8 cellular contexts compared by ENCODE assay signal in the genomic region with DNA sequence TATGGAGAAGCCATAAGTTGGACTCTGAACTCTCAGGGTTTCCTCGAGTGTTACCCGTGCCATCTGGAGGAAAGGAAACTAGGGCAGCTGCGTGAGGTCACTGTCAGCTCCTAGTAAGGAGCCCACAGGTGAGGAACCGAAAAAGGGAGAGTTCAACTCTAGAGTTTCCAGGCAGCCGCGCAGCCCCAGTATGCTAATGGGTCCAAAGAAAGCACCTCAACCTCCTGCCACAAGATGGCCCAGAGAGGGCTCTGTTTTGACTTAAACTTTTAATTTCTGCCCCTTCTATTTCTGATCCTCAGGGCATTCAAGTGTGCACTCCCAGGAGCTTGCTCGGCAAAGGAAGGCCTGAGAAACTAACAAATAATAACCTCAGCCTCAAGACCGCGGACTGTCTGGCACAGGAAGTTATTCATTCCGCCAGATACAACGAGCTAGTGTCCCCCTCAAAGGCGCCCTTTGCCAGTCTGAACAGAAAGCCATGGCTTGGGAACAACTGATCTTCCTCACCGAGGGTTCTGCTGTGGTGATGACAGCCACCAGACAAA. TPM values are rescaled to one million over a fixed set of nuclear protein-coding genes. Genes with fewer than 3 reads are reported as not detected.
A peak's percentile ranks its signal among the peaks of the same experiment; 100 is the strongest.
DNase-seq lines count a peak whose midpoint lies in the region; ATAC-seq, FAIRE-seq and TF ChIP-seq lines count a peak whose summit lies in the region.

No MANE protein-coding gene starts in this region.

- intact Hi-C loops in activated CD8-positive, alpha-beta T cell treated with anti-CD3 and anti-CD28 coated beads for 36 hours (cut with micrococcal nuclease): no loop called here

- no peak overlapping the region for H4K91ac ChIP-seq in trophoblast cell (ENCODE audit: low read depth, low read length)

- no peaks in the 10 kb centered on the region for H3K79me1 ChIP-seq in trophoblast cell (ENCODE audit: low read length)

- no peak overlapping the region for H2BK5ac ChIP-seq in trophoblast cell (ENCODE audit: low read depth, low read length, poor library complexity)

- peaks cover 53% of the 10 kb centered on the region for H3K4me1 Mint-ChIP-seq in activated CD8-positive, alpha-beta T cell treated with anti-CD3 and anti-CD28 coated beads for 36 hours (ENCODE audit: low read depth)
- H3K4me1 Mint-ChIP-seq in stimulated activated memory B cell treated with anti-CD40 and anti-IgM and Interleukin-4, amounts not matched to agents 10 μg/mL and 1 μg/mL and 100 μg/mL, for 72 hours: peaks cover 43% of the 10 kb centered on the region

- no peaks in the 10 kb centered on the region for H3K9me3 Mint-ChIP-seq in activated CD8-positive, alpha-beta T cell treated with anti-CD3 and anti-CD28 coated beads for 36 hours
- no peaks in the 10 kb centered on the region for H3K9me3 Mint-ChIP-seq in stimulated activated memory B cell treated with anti-CD40 and anti-IgM and Interleukin-4, amounts not matched to agents 10 μg/mL and 1 μg/mL and 100 μg/mL, for 72 hours

- CTCF ChIA-PET in activated CD8-positive, alpha-beta T cell treated with anti-CD3 and anti-CD28 coated beads for 36 hours (lab: Charles Lee): interaction anchor here (0.9 to 5.8 kb wide), 3 partner anchors 13 to 178 kb away, joined by 3 to 37 read pairs (median 8); no protein-coding TSS in a partner anchor

- H4K8ac ChIP-seq in trophoblast cell (ENCODE audit: low read depth, low read length): no peak overlapping the region

- DNase-seq in DND-41 (no peak), hepatocyte (ENCODE audit: low spot score) (no peak), H54 (ENCODE audit: insufficient read length, low spot score) (no peak), trophoblast cell (no peak)
- peak; percentile 41 for DNase-seq in activated CD8-positive, alpha-beta T cell treated with anti-CD3 and anti-CD28 coated beads for 36 hours

- H4K20me1 ChIP-seq in DND-41 (ENCODE audit: insufficient read depth, low read length) (no peaks in the 10 kb centered on the region), hepatocyte (ENCODE audit: insufficient read depth, poor library complexity, severe bottlenecking) (peaks cover 11% of the 10 kb centered on the region)

- H3K14ac ChIP-seq in trophoblast cell (ENCODE audit: low read length): no peak overlapping the region

- H3K4me1 ChIP-seq in DND-41 (ENCODE audit: insufficient read depth, low read length) (peaks cover 14% of the 10 kb centered on the region), hepatocyte (ENCODE audit: insufficient read depth) (peaks cover 70% of the 10 kb centered on the region), trophoblast cell (ENCODE audit: control insufficient read depth in 1 of 2, insufficient read depth in 2 of 2, low read length in 2 of 2) (peaks cover 0 to 2% of the 10 kb centered on the region in 2 experiments)

- H3K36me3 ChIP-seq in DND-41 (ENCODE audit: insufficient read depth, low read length) (peaks cover 16% of the 10 kb centered on the region), hepatocyte (replicated peaks; ENCODE audit: insufficient read depth, low read depth) (no peaks in the 10 kb centered on the region), trophoblast cell (ENCODE audit: control insufficient read depth in 1 of 2, insufficient read depth in 2 of 2, low read length in 2 of 2) (peaks cover 3 to 5% of the 10 kb centered on the region in 2 experiments)

- no peak overlapping the region for H3K23ac ChIP-seq in trophoblast cell (ENCODE audit: low read length)

- peak overlapping the region; percentile 43 for H3K27ac Mint-ChIP-seq in activated CD8-positive, alpha-beta T cell treated with anti-CD3 and anti-CD28 coated beads for 36 hours
- H3K27ac Mint-ChIP-seq in stimulated activated memory B cell treated with anti-CD40 and anti-IgM and Interleukin-4, amounts not matched to agents 10 μg/mL and 1 μg/mL and 100 μg/mL, for 72 hours: peak overlapping the region; percentile 87

- H3K9ac ChIP-seq in DND-41 (ENCODE audit: low read depth, low read length) (no peak overlapping the region), trophoblast cell (ENCODE audit: low read length) (no peak overlapping the region)

- H3K4me2 ChIP-seq in DND-41 (ENCODE audit: insufficient read depth, low read length): no peak overlapping the region
- peak overlapping the region; percentile 63 for H3K4me2 ChIP-seq in hepatocyte
- no peak overlapping the region for H3K4me2 ChIP-seq in trophoblast cell (ENCODE audit: low read length)

- H4K12ac ChIP-seq in trophoblast cell (ENCODE audit: low read depth, low read length): no peak overlapping the region

- H2BK120ac ChIP-seq in trophoblast cell (ENCODE audit: insufficient read depth, low read length, poor library complexity): no peak overlapping the region

- no peaks in the 10 kb centered on the region for H3K27me3 ChIP-seq in DND-41 (ENCODE audit: insufficient read depth, low read length, poor library complexity)
- H3K27me3 ChIP-seq in hepatocyte: no peaks in the 10 kb centered on the region
- H3K27me3 ChIP-seq in trophoblast cell (ENCODE audit: insufficient read depth, low read length): no peaks in the 10 kb centered on the region

- no peak for TF ChIP-seq POLR2A in H54 (IDR thresholded peaks at IDR 0.05; ENCODE audit: low read depth, low read length)

- 83% methylated on average over 13 of the region's 13 CpGs for WGBS in hepatocyte (ENCODE audit: low lambda C conversion rate, missing lambda C conversion rate)
- WGBS in trophoblast cell (ENCODE audit: extremely low coverage, insufficient coverage, insufficient read length): no CpG with 5 or more reads among the region's 13 CpGs

- no peaks in the 10 kb centered on the region for H3K9me2 ChIP-seq in hepatocyte (replicated peaks; ENCODE audit: insufficient read depth)

- POLR2A ChIA-PET in activated CD8-positive, alpha-beta T cell treated with anti-CD3 and anti-CD28 coated beads for 36 hours (lab: Charles Lee): interaction anchor here (1.0 kb wide), 1 partner anchor 11 kb away, joined by 3 read pairs; no protein-coding TSS in a partner anchor

- peak; percentile 51; the same call in 2 of the 3 replicates for ATAC-seq in DND-41 (ENCODE audit: insufficient read depth, low read depth)
- peak; percentile 91 for ATAC-seq in GM19395 (IDR thresholded peaks at IDR 0.05; ENCODE audit: unreplicated experiment)
- ATAC-seq in HG03432 (IDR thresholded peaks at IDR 0.05; ENCODE audit: unreplicated experiment): peak; percentile 88
- ATAC-seq in activated CD8-positive, alpha-beta T cell treated with anti-CD3 and anti-CD28 coated beads for 36 hours: peak; percentile 35
- peak; percentile 98 for ATAC-seq in stimulated activated memory B cell treated with anti-CD40 and anti-IgM and Interleukin-4, amounts not matched to agents 10 μg/mL and 1 μg/mL and 100 μg/mL, for 72 hours

- H3K4ac ChIP-seq in trophoblast cell (ENCODE audit: low read depth, low read length): no peak overlapping the region

- H3K4me3 Mint-ChIP-seq in activated CD8-positive, alpha-beta T cell treated with anti-CD3 and anti-CD28 coated beads for 36 hours: peak overlapping the region; percentile 15
- peak overlapping the region; percentile 63 for H3K4me3 Mint-ChIP-seq in stimulated activated memory B cell treated with anti-CD40 and anti-IgM and Interleukin-4, amounts not matched to agents 10 μg/mL and 1 μg/mL and 100 μg/mL, for 72 hours

- no peak overlapping the region for H2AFZ ChIP-seq in DND-41 (ENCODE audit: low read depth, low read length)
- no peak overlapping the region for H2AFZ ChIP-seq in hepatocyte
- no peak overlapping the region for H2AFZ ChIP-seq in trophoblast cell (ENCODE audit: insufficient read depth, low read length, poor library complexity)

- H3K79me2 ChIP-seq in DND-41 (ENCODE audit: insufficient read depth, low read length) (peaks cover 27% of the 10 kb centered on the region), hepatocyte (peaks cover 89% of the 10 kb centered on the region), trophoblast cell (ENCODE audit: control insufficient read depth, insufficient read depth, low read length, poor library complexity) (no peaks in the 10 kb centered on the region)

- no peak overlapping the region for H2BK12ac ChIP-seq in trophoblast cell (ENCODE audit: low read length)

- no peaks in the 10 kb centered on the region for H3K27me3 Mint-ChIP-seq in activated CD8-positive, alpha-beta T cell treated with anti-CD3 and anti-CD28 coated beads for 36 hours
- H3K27me3 Mint-ChIP-seq in stimulated activated memory B cell treated with anti-CD40 and anti-IgM and Interleukin-4, amounts not matched to agents 10 μg/mL and 1 μg/mL and 100 μg/mL, for 72 hours: no peaks in the 10 kb centered on the region

- H3K4me3 ChIP-seq in DND-41 (ENCODE audit: low read depth in 1 of 2, low read length in 2 of 2): no peak overlapping the region
- H3K4me3 ChIP-seq in hepatocyte: no peak overlapping the region
- no peak overlapping the region for H3K4me3 ChIP-seq in trophoblast cell (ENCODE audit: low read depth, low read length)

- no peak overlapping the region for H3K27ac ChIP-seq in DND-41 (ENCODE audit: low read length)
- peak overlapping the region; percentile 74 for H3K27ac ChIP-seq in hepatocyte
- H3K27ac ChIP-seq in trophoblast cell (ENCODE audit: low read depth, low read length): no peak overlapping the region

- H3K9me3 ChIP-seq in DND-41 (ENCODE audit: insufficient read depth, low read length, severe bottlenecking) (no peaks in the 10 kb centered on the region), hepatocyte (ENCODE audit: low read depth) (no peaks in the 10 kb centered on the region), trophoblast cell (ENCODE audit: insufficient read depth, low read depth, low read length) (no peaks in the 10 kb centered on the region)

- no peak overlapping the region for H2AK5ac ChIP-seq in trophoblast cell (ENCODE audit: low read length)

- peaks cover 2% of the 10 kb centered on the region for H3K36me3 Mint-ChIP-seq in activated CD8-positive, alpha-beta T cell treated with anti-CD3 and anti-CD28 coated beads for 36 hours (ENCODE audit: low read depth)
- H3K36me3 Mint-ChIP-seq in stimulated activated memory B cell treated with anti-CD40 and anti-IgM and Interleukin-4, amounts not matched to agents 10 μg/mL and 1 μg/mL and 100 μg/mL, for 72 hours: peaks cover 4% of the 10 kb centered on the region

- FAIRE-seq in H54 (lab: Jason Lieb, UNC): no peak

- no peak for TF ChIP-seq CTCF in DND-41 (IDR thresholded peaks at IDR 0.05; ENCODE audit: borderline replicate concordance, extremely low read depth, low read length, poor library complexity, severe bottlenecking)
- no peak for TF ChIP-seq CTCF in activated CD8-positive, alpha-beta T cell treated with anti-CD3 and anti-CD28 coated beads for 36 hours (IDR thresholded peaks at IDR 0.05)
- no peak for TF ChIP-seq CTCF in hepatocyte (IDR thresholded peaks at IDR 0.05; ENCODE audit: poor library complexity)

- H3K18ac ChIP-seq in trophoblast cell (ENCODE audit: low read length): no peak overlapping the region

RNA-seq across cellular contexts. Expression of gene SCARB2, which starts 13.9 kb away (rescaled TPM):
- 1 to 10 TPM; 2.6 to 3.1 TPM for total RNA-seq in activated CD8-positive, alpha-beta T cell treated with anti-CD3 and anti-CD28 coated beads for 36 hours
- 244 and 246 TPM in 2 replicates for total RNA-seq in hepatocyte
- polyA plus RNA-seq in hepatocyte: 85.8 and 131 TPM in 2 replicates
- polyA plus RNA-seq in trophoblast cell (2013): 45.2 and 49.8 TPM in 2 replicates

RNA-seq across cellular contexts. Expression of gene NUP54, which starts 51.5 kb away (rescaled TPM):
- 10 to 100 TPM; 61.7 to 61.9 TPM for total RNA-seq in activated CD8-positive, alpha-beta T cell treated with anti-CD3 and anti-CD28 coated beads for 36 hours
- total RNA-seq in hepatocyte: 40.9 and 43.3 TPM in 2 replicates
- polyA plus RNA-seq in hepatocyte: 20.6 and 31.1 TPM in 2 replicates
- 28.5 and 29.6 TPM in 2 replicates for polyA plus RNA-seq in trophoblast cell (2013)

RNA-seq across cellular contexts. Expression of gene FAM47E, which starts 51.8 kb away (rescaled TPM):
- total RNA-seq in activated CD8-positive, alpha-beta T cell treated with anti-CD3 and anti-CD28 coated beads for 36 hours: not detected
- total RNA-seq in hepatocyte: 5.9 and 9.3 TPM in 2 replicates
- 8.9 and 11.1 TPM in 2 replicates for polyA plus RNA-seq in hepatocyte
- polyA plus RNA-seq in trophoblast cell (2013): 0.38 and 0.47 TPM in 2 replicates

Comparison
In these comparisons a context has a peak if more than half of its experiments do, and no peak if none do; other contexts are left out.
1. ATAC-seq: peak in every context shown above with its lines; median percentile 98 in stimulated activated memory B cell treated with anti-CD40 and anti-IgM and Interleukin-4, amounts not matched to agents 10 μg/mL and 1 μg/mL and 100 μg/mL, for 72 hours; 91 in GM19395; 88 in HG03432; 51 in DND-41; 35 in activated CD8-positive, alpha-beta T cell treated with anti-CD3 and anti-CD28 coated beads for 36 hours.
2. RNA of gene SCARB2, which starts 13.9 kb away (total RNA-seq): 244 to 246 TPM in hepatocyte; 2.6 to 3.1 TPM in activated CD8-positive, alpha-beta T cell treated with anti-CD3 and anti-CD28 coated beads for 36 hours; every median in the first group is over 10 times any median in the second.